Comparison of ENCODE assay signal across 18 cellular contexts in genomic region chr5:154044585-154044984, GRCh38.
"Had no signal": no experiment of that assay in that cellular context is flagged by ENCODE, and none has a peak within 500 bp of the region (broad histone marks: within the 10 kb centered on the region; RNA-seq: fewer than 3 reads in every experiment).

No MANE protein-coding gene starts in this region.

- H3K4me2 ChIP-seq: smooth muscle cell had no signal

- H3K4me3 ChIP-seq: right lobe of liver, smooth muscle cell, stomach, testis had no signal

- DNase-seq: activated CD4-positive, alpha-beta T cell treated with anti-CD3 and anti-CD28 coated beads for 1 hour; activated CD8-positive, alpha-beta memory T cell treated with anti-CD3 and anti-CD28 coated beads, Interleukin-2, amount 50 U/mL, for 4 hours; activated CD8-positive, alpha-beta T cell treated with anti-CD3 and anti-CD28 coated beads for 36 hours; aorta; dermis blood vessel endothelial cell; foreskin melanocyte; kidney glomerular epithelial cell; left ventricle myocardium superior; mesendoderm; occipital lobe; right lobe of liver; stomach; T-helper 9 cell; testis had no signal

- H3K9me3 Mint-ChIP-seq: activated CD8-positive, alpha-beta T cell treated with anti-CD3 and anti-CD28 coated beads for 36 hours; nephron had no signal

- ATAC-seq: activated CD8-positive, alpha-beta T cell treated with anti-CD3 and anti-CD28 coated beads for 36 hours; left ventricle myocardium superior; right lobe of liver had no signal

- H3K27ac ChIP-seq: epithelial cell of prostate, right lobe of liver, stomach, testis, VCaP had no signal

- H3K27me3 ChIP-seq: right lobe of liver, stomach, testis had no signal

- H3K27ac Mint-ChIP-seq: nephron had no signal

- H3K4me3 Mint-ChIP-seq: activated CD8-positive, alpha-beta T cell treated with anti-CD3 and anti-CD28 coated beads for 36 hours; nephron had no signal

- H3K36me3 ChIP-seq: right lobe of liver had no signal

- H3K9me3 ChIP-seq: right lobe of liver, stomach, testis had no signal

- H3K27me3 Mint-ChIP-seq: activated CD8-positive, alpha-beta T cell treated with anti-CD3 and anti-CD28 coated beads for 36 hours had no signal
